1 cellular context compared by ENCODE assay signal in the genomic region with DNA sequence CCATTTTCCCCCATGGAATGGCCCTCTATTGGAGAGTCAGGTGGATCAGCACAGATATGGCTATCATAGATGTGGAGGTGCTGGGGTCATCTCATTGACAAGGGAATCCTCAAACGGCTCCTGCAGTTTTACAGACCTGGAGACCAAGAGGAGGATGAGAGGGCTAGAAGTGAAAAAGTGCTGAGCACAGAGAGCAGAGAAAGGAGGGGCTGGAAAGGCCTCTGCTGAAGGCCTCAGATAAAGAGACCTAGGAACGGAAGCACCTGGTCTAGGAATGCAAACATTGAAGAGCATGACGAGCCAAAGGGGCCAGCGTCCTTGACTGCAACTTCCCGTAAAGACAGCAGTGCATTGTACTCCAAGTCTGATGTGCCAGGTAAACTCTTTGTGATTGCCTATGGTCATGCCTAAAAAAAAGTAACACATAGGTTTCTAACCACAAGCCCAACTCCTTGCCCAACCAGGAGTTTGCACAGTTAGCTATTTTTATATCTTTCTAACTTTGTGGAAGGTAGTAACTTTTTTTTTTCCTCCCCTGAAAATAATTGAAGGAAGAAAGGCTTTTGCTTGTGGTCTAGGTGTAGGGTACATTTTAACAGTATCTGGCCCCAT.
TF ChIP-seq lines count a peak whose summit lies in the region.

No MANE protein-coding gene starts in this region.

TF ChIP-seq in K562, 482 proteins besides CTCF, POLR2A, EP300 and RAD21 (continued from another document and continues in another):
- TF ChIP-seq, protein P1, sequence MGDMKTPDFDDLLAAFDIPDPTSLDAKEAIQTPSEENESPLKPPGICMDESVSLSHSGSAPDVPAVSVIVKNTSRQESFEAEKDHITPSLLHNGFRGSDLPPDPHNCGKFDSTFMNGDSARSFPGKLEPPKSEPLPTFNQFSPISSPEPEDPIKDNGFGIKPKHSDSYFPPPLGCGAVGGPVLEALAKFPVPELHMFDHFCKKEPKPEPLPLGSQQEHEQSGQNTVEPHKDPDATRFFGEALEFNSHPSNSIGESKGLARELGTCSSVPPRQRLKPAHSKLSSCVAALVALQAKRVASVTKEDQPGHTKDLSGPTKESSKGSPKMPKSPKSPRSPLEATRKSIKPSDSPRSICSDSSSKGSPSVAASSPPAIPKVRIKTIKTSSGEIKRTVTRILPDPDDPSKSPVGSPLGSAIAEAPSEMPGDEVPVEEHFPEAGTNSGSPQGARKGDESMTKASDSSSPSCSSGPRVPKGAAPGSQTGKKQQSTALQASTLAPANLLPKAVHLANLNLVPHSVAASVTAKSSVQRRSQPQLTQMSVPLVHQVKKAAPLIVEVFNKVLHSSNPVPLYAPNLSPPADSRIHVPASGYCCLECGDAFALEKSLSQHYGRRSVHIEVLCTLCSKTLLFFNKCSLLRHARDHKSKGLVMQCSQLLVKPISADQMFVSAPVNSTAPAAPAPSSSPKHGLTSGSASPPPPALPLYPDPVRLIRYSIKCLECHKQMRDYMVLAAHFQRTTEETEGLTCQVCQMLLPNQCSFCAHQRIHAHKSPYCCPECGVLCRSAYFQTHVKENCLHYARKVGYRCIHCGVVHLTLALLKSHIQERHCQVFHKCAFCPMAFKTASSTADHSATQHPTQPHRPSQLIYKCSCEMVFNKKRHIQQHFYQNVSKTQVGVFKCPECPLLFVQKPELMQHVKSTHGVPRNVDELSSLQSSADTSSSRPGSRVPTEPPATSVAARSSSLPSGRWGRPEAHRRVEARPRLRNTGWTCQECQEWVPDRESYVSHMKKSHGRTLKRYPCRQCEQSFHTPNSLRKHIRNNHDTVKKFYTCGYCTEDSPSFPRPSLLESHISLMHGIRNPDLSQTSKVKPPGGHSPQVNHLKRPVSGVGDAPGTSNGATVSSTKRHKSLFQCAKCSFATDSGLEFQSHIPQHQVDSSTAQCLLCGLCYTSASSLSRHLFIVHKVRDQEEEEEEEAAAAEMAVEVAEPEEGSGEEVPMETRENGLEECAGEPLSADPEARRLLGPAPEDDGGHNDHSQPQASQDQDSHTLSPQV (IDR thresholded peaks at IDR 0.05): no peak
- TF ChIP-seq NFIC (IDR thresholded peaks at IDR 0.05) (0 out of 2 replicates have a peak, but pooled peaks have one; percentile 14), ZNF449 (CRISPR knock-in tag; IDR thresholded peaks at IDR 0.05) (no peak), ZNF699 (CRISPR knock-in tag; IDR thresholded peaks at IDR 0.05; ENCODE audit: insufficient replicate concordance) (no peak), RBM14 (IDR thresholded peaks at IDR 0.05; ENCODE audit: borderline replicate concordance, insufficient read depth, low read depth, low read length) (no peak), ZKSCAN1 (IDR thresholded peaks at IDR 0.05; ENCODE audit: low read depth, low read length) (no peak), COPS2 (conservative IDR thresholded peaks at IDR 0.05) (no peak), ADNP (tag; IDR thresholded peaks at IDR 0.05) (no peak), TCF7L2 (IDR thresholded peaks at IDR 0.05; ENCODE audit: low read depth, low read length) (no peak), TEAD4 (IDR thresholded peaks at IDR 0.05; ENCODE audit: low read length) (peak; percentile 70), TEAD4 (CRISPR knock-in tag; IDR thresholded peaks at IDR 0.05; ENCODE audit: borderline replicate concordance) (no peak), ZBTB2 (IDR thresholded peaks at IDR 0.05) (no peak), ZNF76 (CRISPR knock-in tag; IDR thresholded peaks at IDR 0.05; ENCODE audit: borderline replicate concordance) (no peak), POLR2G (IDR thresholded peaks at IDR 0.05; ENCODE audit: low read depth, low read length) (no peak), SOX6 (IDR thresholded peaks at IDR 0.05) (peak; percentile 23; the same call in 1 of the 2 replicates), NCOA2 (IDR thresholded peaks at IDR 0.05; ENCODE audit: partially characterized antibody in 2 of 2) (no peak), MLX (CRISPR knock-in tag; conservative IDR thresholded peaks at IDR 0.05) (no peak), THAP12 (CRISPR knock-in tag; IDR thresholded peaks at IDR 0.05) (no peak), XRCC3 (IDR thresholded peaks at IDR 0.05) (no peak), ZNF583 (CRISPR knock-in tag; IDR thresholded peaks at IDR 0.05) (no peak), NCOR1 (IDR thresholded peaks at IDR 0.05) (peak; percentile 30), CTBP1 (IDR thresholded peaks at IDR 0.05; ENCODE audit: borderline replicate concordance) (peak; percentile 51; the same call in 1 of the 2 replicates), DPF2 (IDR thresholded peaks at IDR 0.05) (peak; percentile 73), KLF1 (tag; IDR thresholded peaks at IDR 0.05) (no peak), SMARCA4 (IDR thresholded peaks at IDR 0.05) (0 out of 2 replicates have a peak, but pooled peaks have one; percentile 48), CBFA2T3 (IDR thresholded peaks at IDR 0.05) (peak; percentile 78), PHB2 (IDR thresholded peaks at IDR 0.05; ENCODE audit: low read depth) (no peak), SIRT6 (IDR thresholded peaks at IDR 0.05; ENCODE audit: low read depth, low read length) (no peak), POLR2H (tag; IDR thresholded peaks at IDR 0.05; ENCODE audit: low read depth) (no peak)
- TF ChIP-seq, protein P2, sequence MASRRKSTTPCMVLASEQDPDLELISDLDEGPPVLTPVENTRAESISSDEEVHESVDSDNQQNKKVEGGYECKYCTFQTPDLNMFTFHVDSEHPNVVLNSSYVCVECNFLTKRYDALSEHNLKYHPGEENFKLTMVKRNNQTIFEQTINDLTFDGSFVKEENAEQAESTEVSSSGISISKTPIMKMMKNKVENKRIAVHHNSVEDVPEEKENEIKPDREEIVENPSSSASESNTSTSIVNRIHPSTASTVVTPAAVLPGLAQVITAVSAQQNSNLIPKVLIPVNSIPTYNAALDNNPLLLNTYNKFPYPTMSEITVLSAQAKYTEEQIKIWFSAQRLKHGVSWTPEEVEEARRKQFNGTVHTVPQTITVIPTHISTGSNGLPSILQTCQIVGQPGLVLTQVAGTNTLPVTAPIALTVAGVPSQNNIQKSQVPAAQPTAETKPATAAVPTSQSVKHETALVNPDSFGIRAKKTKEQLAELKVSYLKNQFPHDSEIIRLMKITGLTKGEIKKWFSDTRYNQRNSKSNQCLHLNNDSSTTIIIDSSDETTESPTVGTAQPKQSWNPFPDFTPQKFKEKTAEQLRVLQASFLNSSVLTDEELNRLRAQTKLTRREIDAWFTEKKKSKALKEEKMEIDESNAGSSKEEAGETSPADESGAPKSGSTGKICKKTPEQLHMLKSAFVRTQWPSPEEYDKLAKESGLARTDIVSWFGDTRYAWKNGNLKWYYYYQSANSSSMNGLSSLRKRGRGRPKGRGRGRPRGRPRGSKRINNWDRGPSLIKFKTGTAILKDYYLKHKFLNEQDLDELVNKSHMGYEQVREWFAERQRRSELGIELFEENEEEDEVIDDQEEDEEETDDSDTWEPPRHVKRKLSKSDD (conservative IDR thresholded peaks at IDR 0.05; ENCODE audit: low read length): no peak
- TF ChIP-seq, protein P3, sequence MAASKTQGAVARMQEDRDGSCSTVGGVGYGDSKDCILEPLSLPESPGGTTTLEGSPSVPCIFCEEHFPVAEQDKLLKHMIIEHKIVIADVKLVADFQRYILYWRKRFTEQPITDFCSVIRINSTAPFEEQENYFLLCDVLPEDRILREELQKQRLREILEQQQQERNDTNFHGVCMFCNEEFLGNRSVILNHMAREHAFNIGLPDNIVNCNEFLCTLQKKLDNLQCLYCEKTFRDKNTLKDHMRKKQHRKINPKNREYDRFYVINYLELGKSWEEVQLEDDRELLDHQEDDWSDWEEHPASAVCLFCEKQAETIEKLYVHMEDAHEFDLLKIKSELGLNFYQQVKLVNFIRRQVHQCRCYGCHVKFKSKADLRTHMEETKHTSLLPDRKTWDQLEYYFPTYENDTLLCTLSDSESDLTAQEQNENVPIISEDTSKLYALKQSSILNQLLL (CRISPR knock-in tag; IDR thresholded peaks at IDR 0.05; ENCODE audit: borderline replicate concordance): no peak
- TF ChIP-seq, protein P4, sequence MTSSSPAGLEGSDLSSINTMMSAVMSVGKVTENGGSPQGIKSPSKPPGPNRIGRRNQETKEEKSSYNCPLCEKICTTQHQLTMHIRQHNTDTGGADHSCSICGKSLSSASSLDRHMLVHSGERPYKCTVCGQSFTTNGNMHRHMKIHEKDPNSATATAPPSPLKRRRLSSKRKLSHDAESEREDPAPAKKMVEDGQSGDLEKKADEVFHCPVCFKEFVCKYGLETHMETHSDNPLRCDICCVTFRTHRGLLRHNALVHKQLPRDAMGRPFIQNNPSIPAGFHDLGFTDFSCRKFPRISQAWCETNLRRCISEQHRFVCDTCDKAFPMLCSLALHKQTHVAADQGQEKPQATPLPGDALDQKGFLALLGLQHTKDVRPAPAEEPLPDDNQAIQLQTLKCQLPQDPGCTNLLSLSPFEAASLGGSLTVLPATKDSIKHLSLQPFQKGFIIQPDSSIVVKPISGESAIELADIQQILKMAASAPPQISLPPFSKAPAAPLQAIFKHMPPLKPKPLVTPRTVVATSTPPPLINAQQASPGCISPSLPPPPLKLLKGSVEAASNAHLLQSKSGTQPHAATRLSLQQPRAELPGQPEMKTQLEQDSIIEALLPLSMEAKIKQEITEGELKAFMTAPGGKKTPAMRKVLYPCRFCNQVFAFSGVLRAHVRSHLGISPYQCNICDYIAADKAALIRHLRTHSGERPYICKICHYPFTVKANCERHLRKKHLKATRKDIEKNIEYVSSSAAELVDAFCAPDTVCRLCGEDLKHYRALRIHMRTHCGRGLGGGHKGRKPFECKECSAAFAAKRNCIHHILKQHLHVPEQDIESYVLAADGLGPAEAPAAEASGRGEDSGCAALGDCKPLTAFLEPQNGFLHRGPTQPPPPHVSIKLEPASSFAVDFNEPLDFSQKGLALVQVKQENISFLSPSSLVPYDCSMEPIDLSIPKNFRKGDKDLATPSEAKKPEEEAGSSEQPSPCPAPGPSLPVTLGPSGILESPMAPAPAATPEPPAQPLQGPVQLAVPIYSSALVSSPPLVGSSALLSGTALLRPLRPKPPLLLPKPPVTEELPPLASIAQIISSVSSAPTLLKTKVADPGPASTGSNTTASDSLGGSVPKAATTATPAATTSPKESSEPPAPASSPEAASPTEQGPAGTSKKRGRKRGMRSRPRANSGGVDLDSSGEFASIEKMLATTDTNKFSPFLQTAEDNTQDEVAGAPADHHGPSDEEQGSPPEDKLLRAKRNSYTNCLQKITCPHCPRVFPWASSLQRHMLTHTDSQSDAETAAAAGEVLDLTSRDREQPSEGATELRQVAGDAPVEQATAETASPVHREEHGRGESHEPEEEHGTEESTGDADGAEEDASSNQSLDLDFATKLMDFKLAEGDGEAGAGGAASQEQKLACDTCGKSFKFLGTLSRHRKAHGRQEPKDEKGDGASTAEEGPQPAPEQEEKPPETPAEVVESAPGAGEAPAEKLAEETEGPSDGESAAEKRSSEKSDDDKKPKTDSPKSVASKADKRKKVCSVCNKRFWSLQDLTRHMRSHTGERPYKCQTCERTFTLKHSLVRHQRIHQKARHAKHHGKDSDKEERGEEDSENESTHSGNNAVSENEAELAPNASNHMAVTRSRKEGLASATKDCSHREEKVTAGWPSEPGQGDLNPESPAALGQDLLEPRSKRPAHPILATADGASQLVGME (CRISPR knock-in tag; IDR thresholded peaks at IDR 0.05): no peak
- TF ChIP-seq, protein P5, sequence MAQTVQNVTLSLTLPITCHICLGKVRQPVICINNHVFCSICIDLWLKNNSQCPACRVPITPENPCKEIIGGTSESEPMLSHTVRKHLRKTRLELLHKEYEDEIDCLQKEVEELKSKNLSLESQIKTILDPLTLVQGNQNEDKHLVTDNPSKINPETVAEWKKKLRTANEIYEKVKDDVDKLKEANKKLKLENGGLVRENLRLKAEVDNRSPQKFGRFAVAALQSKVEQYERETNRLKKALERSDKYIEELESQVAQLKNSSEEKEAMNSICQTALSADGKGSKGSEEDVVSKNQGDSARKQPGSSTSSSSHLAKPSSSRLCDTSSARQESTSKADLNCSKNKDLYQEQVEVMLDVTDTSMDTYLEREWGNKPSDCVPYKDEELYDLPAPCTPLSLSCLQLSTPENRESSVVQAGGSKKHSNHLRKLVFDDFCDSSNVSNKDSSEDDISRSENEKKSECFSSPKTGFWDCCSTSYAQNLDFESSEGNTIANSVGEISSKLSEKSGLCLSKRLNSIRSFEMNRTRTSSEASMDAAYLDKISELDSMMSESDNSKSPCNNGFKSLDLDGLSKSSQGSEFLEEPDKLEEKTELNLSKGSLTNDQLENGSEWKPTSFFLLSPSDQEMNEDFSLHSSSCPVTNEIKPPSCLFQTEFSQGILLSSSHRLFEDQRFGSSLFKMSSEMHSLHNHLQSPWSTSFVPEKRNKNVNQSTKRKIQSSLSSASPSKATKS (CRISPR knock-in tag; IDR thresholded peaks at IDR 0.05): no peak
